In genomic region chr12:75977952-75978671, GRCh38 we compare ENCODE assay signal across 8 cellular contexts. TPM values are rescaled to one million over a fixed set of nuclear protein-coding genes. Genes with fewer than 3 reads are reported as not detected.
A peak's percentile ranks its signal among the peaks of the same experiment; 100 is the strongest.
DNase-seq lines count a peak whose midpoint lies in the region; ATAC-seq and TF ChIP-seq lines count a peak whose summit lies in the region.

No MANE protein-coding gene starts in this region.

- peak; percentile 93 for ATAC-seq in HG03097 (IDR thresholded peaks at IDR 0.05; ENCODE audit: low FRiP score, unreplicated experiment)

- H3K27me3 ChIP-seq in osteoblast (ENCODE audit: insufficient read depth, low read length) = no peaks in the 10 kb centered on the region

- peak overlapping the region; percentile 59 for H3K4me2 ChIP-seq in osteoblast (ENCODE audit: insufficient read depth, low read length)

- DNase-seq in activated gamma-delta T cell treated with Interleukin-2 at 50 U/mL for 16 hours = peak; percentile 72
- DNase-seq in activated gamma-delta T cell (lab: John Stamatoyannopoulos, UW) = no peak
- DNase-seq in activated T-cell treated with anti-CD3 and anti-CD28 coated beads, Interleukin-2, amount 50 U/mL, for 48 hours = peak; percentile 71 to 76
- peak; percentile 100 for DNase-seq in fibroblast of peridontal ligament (ENCODE audit: extremely low read depth)
- peak; percentile 74 for DNase-seq in osteoblast (ENCODE audit: insufficient read length, low spot score, missing footprints)
- DNase-seq in substantia nigra (lab: John Stamatoyannopoulos, UW) = peak in 17 of 49 donors; percentile 3 to 58 (median 16)

- H3K9me3 ChIP-seq in osteoblast (ENCODE audit: low read depth, low read length) = no peaks in the 10 kb centered on the region

- TF ChIP-seq CTCF in osteoblast (IDR thresholded peaks at IDR 0.05; ENCODE audit: extremely low read depth, low read depth, low read length) = no peak

- no peaks in the 10 kb centered on the region for H4K20me1 ChIP-seq in osteoblast (ENCODE audit: insufficient read depth, low read length)

- peaks cover 34% of the 10 kb centered on the region for H3K4me1 ChIP-seq in osteoblast (ENCODE audit: insufficient read depth, low read length)

- H3K4me3 ChIP-seq in osteoblast (ENCODE audit: insufficient read depth, low read length) = no peak overlapping the region

- H3K27ac ChIP-seq in osteoblast (ENCODE audit: low read depth, low read length) (peak overlapping the region; percentile 91), substantia nigra (ENCODE audit: low read depth, low read length, poor library complexity, severe bottlenecking) (peak overlapping the region; percentile 9)

- no peaks in the 10 kb centered on the region for H3K79me2 ChIP-seq in osteoblast (ENCODE audit: insufficient read depth, low read length)

- no peak overlapping the region for H2AFZ ChIP-seq in osteoblast (ENCODE audit: low read length)

- no peaks in the 10 kb centered on the region for H3K36me3 ChIP-seq in osteoblast (ENCODE audit: insufficient read depth, low read length)

TF ChIP-seq in PFSK-1, 5 proteins besides CTCF, POLR2A, EP300 and RAD21:
- TF ChIP-seq FOXP2 (optimal IDR thresholded peaks at IDR 0.05; ENCODE audit: borderline replicate concordance, extremely low read depth, extremely low read length, insufficient read depth) (peak; percentile 64), REST (IDR thresholded peaks at IDR 0.05; ENCODE audit: insufficient read depth in 1 of 2, low read depth in 2 of 2, low read length in 2 of 2) (peak in 1 of 2 experiments; percentile 78; a peak in 3 of 4 replicates), TAF1 (IDR thresholded peaks at IDR 0.05; ENCODE audit: borderline replicate concordance, insufficient read depth, low read length) (peak; percentile 67; the same call in 1 of the 2 replicates), POLR2AphosphoS5 (IDR thresholded peaks at IDR 0.05; ENCODE audit: low read depth, low read length) (no peak), SIN3A (IDR thresholded peaks at IDR 0.05; ENCODE audit: borderline replicate concordance, insufficient read depth, low read length) (peak; percentile 89; the same call in 1 of the 2 replicates)

RNA-seq across cellular contexts. Expression of gene PHLDA1, which starts 53.5 kb away (rescaled TPM):
- 9.9 TPM for polyA plus RNA-seq in PFSK-1 (2012; ENCODE audit: insufficient read length, low read depth)
- 111 and 136 TPM in 2 replicates for total RNA-seq in osteoblast
